ENCODE assay signal across 8 cellular contexts in genomic region chr2:38074047-38074774, GRCh38. TPM values are rescaled to one million over a fixed set of nuclear protein-coding genes. Genes with fewer than 3 reads are reported as not detected.
A peak's percentile ranks its signal among the peaks of the same experiment; 100 is the strongest.
DNase-seq lines count a peak whose midpoint lies in the region; ATAC-seq and TF ChIP-seq lines count a peak whose summit lies in the region.

No MANE protein-coding gene starts in this region.

- H3K27ac ChIP-seq in PC-9: peak overlapping the region; percentile 98
- peak overlapping the region in 1 of 2 donors; percentile 30 for H3K27ac ChIP-seq in esophagus (ENCODE audit: low read depth in 2 of 2, low read length in 1 of 2)

- peaks cover 40% of the 10 kb centered on the region for H3F3A ChIP-seq in PC-9 (ENCODE audit: insufficient read depth, low read depth)

- H3K36me3 ChIP-seq in PC-9 (ENCODE audit: low read depth) (peaks cover 19% of the 10 kb centered on the region), esophagus (ENCODE audit: control insufficient read depth in 2 of 2, insufficient read depth in 2 of 2, low read length in 1 of 2) (no peaks in the 10 kb centered on the region)

- H3K4me2 ChIP-seq in PC-9: peak overlapping the region; percentile 90

- peaks cover 20% of the 10 kb centered on the region for H3K4me1 Mint-ChIP-seq in nephron

- POLR2A ChIA-PET in PC-9 (lab: Charles Lee; ENCODE audit: unreplicated experiment): no interaction called here

- 0 out of 2 replicates have a peak, but pooled peaks cover 4% of the 10 kb centered on the region for H4K20me1 ChIP-seq in PC-9 (ENCODE audit: insufficient read depth)

- H3K36me3 Mint-ChIP-seq in nephron (ENCODE audit: low read depth): peaks cover 26% of the 10 kb centered on the region

- H3K9me3 ChIP-seq in PC-9 (ENCODE audit: insufficient read depth, low read depth) (no peaks in the 10 kb centered on the region), esophagus (ENCODE audit: control insufficient read depth in 2 of 2, insufficient read depth in 1 of 2, low read depth in 1 of 2, low read length in 1 of 2) (peaks cover 0 to 8% of the 10 kb centered on the region in 2 donors)

- 28 to 38% methylated on average over 59 to 60 of the region's 60 CpGs for WGBS in esophagus, 2 donors

- ATAC-seq in HG03378 (IDR thresholded peaks at IDR 0.05; ENCODE audit: unreplicated experiment) (no peak), HG02885 (IDR thresholded peaks at IDR 0.05; ENCODE audit: poor library complexity, unreplicated experiment) (no peak), HG03045 (IDR thresholded peaks at IDR 0.05; ENCODE audit: unreplicated experiment) (no peak)

- no peaks in the 10 kb centered on the region for H3K9me2 ChIP-seq in PC-9 (ENCODE audit: insufficient read depth)

- H3K27me3 Mint-ChIP-seq in nephron (ENCODE audit: low read depth): peaks cover 67% of the 10 kb centered on the region

- intact Hi-C loops in PC-9 (cut with micrococcal nuclease; ENCODE audit: unreplicated experiment): loop anchor here (5.0 kb wide), 1 partner anchor 62 kb away; no protein-coding TSS in a partner anchor

- CTCF ChIA-PET in PC-9 (lab: Charles Lee): no interaction called here

- no peak for DNase-seq in AG10803 (ENCODE audit: low read depth)
- peak; percentile 34 to 39 for DNase-seq in PC-9
- DNase-seq in NOMO-1 treated with dmso at 0.1 percent for 144 hours (lab: John Stamatoyannopoulos, UW; ENCODE audit: unreplicated experiment): no peak

- no peaks in the 10 kb centered on the region for H3K9me3 Mint-ChIP-seq in nephron

- H3K4me3 ChIP-seq in AG10803 (ENCODE audit: low read length) (peak overlapping the region; percentile 69), PC-9 (peak overlapping the region; percentile 69), esophagus (ENCODE audit: low read depth in 1 of 2, low read length in 2 of 2) (peak overlapping the region; percentile 49 to 52)

- H3K79me2 ChIP-seq in PC-9 (ENCODE audit: low read depth): peaks cover 83% of the 10 kb centered on the region

- peak overlapping the region; percentile 79 for H2AFZ ChIP-seq in PC-9

- peak overlapping the region; percentile 78 to 94 (median 94) for H3K27ac Mint-ChIP-seq in nephron

- no TSS peak for BruUV-seq in PC-9 (replicated peaks; lab: Mats Ljungman, UMichigan)

- H3K4me3 Mint-ChIP-seq in nephron: peak overlapping the region; percentile 88 to 93 (median 91)

- H3K4me1 ChIP-seq in PC-9 (replicated peaks; ENCODE audit: insufficient read depth) (peaks cover 54% of the 10 kb centered on the region), esophagus (ENCODE audit: control insufficient read depth in 2 of 2, insufficient read depth in 2 of 2, low read length in 1 of 2) (peaks cover 15 to 20% of the 10 kb centered on the region in 2 donors)

- TF ChIP-seq CTCF in AG10803 (conservative IDR thresholded peaks at IDR 0.05; ENCODE audit: low read length) (no peak), PC-9 (conservative IDR thresholded peaks at IDR 0.05) (no peak), nephron (IDR thresholded peaks at IDR 0.05; ENCODE audit: unreplicated experiment in 3 of 3) (no peak)

- H3K27me3 ChIP-seq in PC-9 (ENCODE audit: insufficient read depth, low read depth) (no peaks in the 10 kb centered on the region), esophagus (ENCODE audit: control insufficient read depth in 1 of 2, insufficient read depth in 2 of 2, low read length in 2 of 2) (peaks cover 0 to 6% of the 10 kb centered on the region in 2 donors)

RNA-seq across cellular contexts. Expression of gene CYP1B1, which starts 1.7 kb away (rescaled TPM):
- 36.3 and 39.4 TPM in 2 replicates for total RNA-seq in PC-9 (2021)
- 1 to 10 TPM; 1.5 to 8.4 TPM for polyA plus RNA-seq in esophagus

Comparison
In these comparisons a context has a peak if more than half of its experiments do, and no peak if none do; other contexts are left out.
1. DNase-seq: peak in PC-9 (2 of 2); none in AG10803 (single experiment) and NOMO-1 treated with dmso at 0.1 percent for 144 hours (single experiment).
2. Peak in every context shown above with its lines, with median percentiles within 50 percentile points of each other: H3K4me3 ChIP-seq.